ENCODE assay signal across 1 cellular context in genomic region chr17:57553991-57554825, GRCh38.
TF ChIP-seq lines count a peak whose summit lies in the region.

No MANE protein-coding gene starts in this region.

TF ChIP-seq in K562, 482 proteins besides CTCF, POLR2A, EP300 and RAD21 (continued from another document):
- TF ChIP-seq, protein P1, sequence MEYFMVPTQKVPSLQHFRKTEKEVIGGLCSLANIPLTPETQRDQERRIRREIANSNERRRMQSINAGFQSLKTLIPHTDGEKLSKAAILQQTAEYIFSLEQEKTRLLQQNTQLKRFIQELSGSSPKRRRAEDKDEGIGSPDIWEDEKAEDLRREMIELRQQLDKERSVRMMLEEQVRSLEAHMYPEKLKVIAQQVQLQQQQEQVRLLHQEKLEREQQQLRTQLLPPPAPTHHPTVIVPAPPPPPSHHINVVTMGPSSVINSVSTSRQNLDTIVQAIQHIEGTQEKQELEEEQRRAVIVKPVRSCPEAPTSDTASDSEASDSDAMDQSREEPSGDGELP (CRISPR knock-in tag; IDR thresholded peaks at IDR 0.05; ENCODE audit: borderline replicate concordance), result peak; percentile 93
- TF ChIP-seq, protein P2, sequence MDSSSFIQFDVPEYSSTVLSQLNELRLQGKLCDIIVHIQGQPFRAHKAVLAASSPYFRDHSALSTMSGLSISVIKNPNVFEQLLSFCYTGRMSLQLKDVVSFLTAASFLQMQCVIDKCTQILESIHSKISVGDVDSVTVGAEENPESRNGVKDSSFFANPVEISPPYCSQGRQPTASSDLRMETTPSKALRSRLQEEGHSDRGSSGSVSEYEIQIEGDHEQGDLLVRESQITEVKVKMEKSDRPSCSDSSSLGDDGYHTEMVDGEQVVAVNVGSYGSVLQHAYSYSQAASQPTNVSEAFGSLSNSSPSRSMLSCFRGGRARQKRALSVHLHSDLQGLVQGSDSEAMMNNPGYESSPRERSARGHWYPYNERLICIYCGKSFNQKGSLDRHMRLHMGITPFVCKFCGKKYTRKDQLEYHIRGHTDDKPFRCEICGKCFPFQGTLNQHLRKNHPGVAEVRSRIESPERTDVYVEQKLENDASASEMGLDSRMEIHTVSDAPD (CRISPR knock-in tag; IDR thresholded peaks at IDR 0.05), result no peak
- TF ChIP-seq TAL1 (IDR thresholded peaks at IDR 0.05) (peak; percentile 44; the same call in 1 of the 2 replicates), RFX1 (IDR thresholded peaks at IDR 0.05) (peak; percentile 92), CBFA2T2 (conservative IDR thresholded peaks at IDR 0.05) (peak; percentile 79), ADNP (tag; IDR thresholded peaks at IDR 0.05) (peak; percentile 68; the same call in 1 of the 2 replicates), ZNF79 (CRISPR knock-in tag; IDR thresholded peaks at IDR 0.05; ENCODE audit: low read depth) (no peak), LCOR (CRISPR knock-in tag; IDR thresholded peaks at IDR 0.05) (peak; percentile 15), MEIS2 (IDR thresholded peaks at IDR 0.05; ENCODE audit: partially characterized antibody) (peak; percentile 72), ZNF445 (CRISPR knock-in tag; IDR thresholded peaks at IDR 0.05; ENCODE audit: low read depth) (no peak), SOX6 (IDR thresholded peaks at IDR 0.05) (peak; percentile 85), DACH1 (IDR thresholded peaks at IDR 0.05; ENCODE audit: partially characterized antibody) (peak; percentile 41), KDM1A (IDR thresholded peaks at IDR 0.05) (peak; percentile 79 to 81), TEAD4 (IDR thresholded peaks at IDR 0.05; ENCODE audit: low read length) (peak; percentile 51), TEAD4 (CRISPR knock-in tag; IDR thresholded peaks at IDR 0.05; ENCODE audit: borderline replicate concordance) (no peak)
